ENCODE assay signal across 1 cellular context in genomic region chr9:123400926-123401503, GRCh38.
TF ChIP-seq lines count a peak whose summit lies in the region.

No MANE protein-coding gene starts in this region.

TF ChIP-seq in GM12878, 131 proteins besides CTCF, POLR2A, EP300 and RAD21:
- TF ChIP-seq, protein P1, sequence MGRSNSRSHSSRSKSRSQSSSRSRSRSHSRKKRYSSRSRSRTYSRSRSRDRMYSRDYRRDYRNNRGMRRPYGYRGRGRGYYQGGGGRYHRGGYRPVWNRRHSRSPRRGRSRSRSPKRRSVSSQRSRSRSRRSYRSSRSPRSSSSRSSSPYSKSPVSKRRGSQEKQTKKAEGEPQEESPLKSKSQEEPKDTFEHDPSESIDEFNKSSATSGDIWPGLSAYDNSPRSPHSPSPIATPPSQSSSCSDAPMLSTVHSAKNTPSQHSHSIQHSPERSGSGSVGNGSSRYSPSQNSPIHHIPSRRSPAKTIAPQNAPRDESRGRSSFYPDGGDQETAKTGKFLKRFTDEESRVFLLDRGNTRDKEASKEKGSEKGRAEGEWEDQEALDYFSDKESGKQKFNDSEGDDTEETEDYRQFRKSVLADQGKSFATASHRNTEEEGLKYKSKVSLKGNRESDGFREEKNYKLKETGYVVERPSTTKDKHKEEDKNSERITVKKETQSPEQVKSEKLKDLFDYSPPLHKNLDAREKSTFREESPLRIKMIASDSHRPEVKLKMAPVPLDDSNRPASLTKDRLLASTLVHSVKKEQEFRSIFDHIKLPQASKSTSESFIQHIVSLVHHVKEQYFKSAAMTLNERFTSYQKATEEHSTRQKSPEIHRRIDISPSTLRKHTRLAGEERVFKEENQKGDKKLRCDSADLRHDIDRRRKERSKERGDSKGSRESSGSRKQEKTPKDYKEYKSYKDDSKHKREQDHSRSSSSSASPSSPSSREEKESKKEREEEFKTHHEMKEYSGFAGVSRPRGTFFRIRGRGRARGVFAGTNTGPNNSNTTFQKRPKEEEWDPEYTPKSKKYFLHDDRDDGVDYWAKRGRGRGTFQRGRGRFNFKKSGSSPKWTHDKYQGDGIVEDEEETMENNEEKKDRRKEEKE (IDR thresholded peaks at IDR 0.05), result no peak
- TF ChIP-seq RAD51 (IDR thresholded peaks at IDR 0.05) (no peak), MYB (IDR thresholded peaks at IDR 0.05; ENCODE audit: borderline replicate concordance, low read depth, low read length) (no peak), NFXL1 (IDR thresholded peaks at IDR 0.05; ENCODE audit: borderline replicate concordance) (no peak), USF2 (IDR thresholded peaks at IDR 0.05; ENCODE audit: borderline replicate concordance, low read depth, low read length) (no peak), SP1 (IDR thresholded peaks at IDR 0.05; ENCODE audit: low read depth, low read length) (no peak), YBX1 (IDR thresholded peaks at IDR 0.05) (no peak), EED (IDR thresholded peaks at IDR 0.05; ENCODE audit: low read depth) (no peak), MTA3 (IDR thresholded peaks at IDR 0.05; ENCODE audit: borderline replicate concordance, low read length) (no peak), SMC3 (IDR thresholded peaks at IDR 0.05; ENCODE audit: borderline replicate concordance, low read length) (no peak)
TF ChIP-seq in GM12878: peak in this region for 0.
